8 cellular contexts compared by ENCODE assay signal in genomic region chr11:77411238-77411637, GRCh38.
DNase-seq lines count a peak whose midpoint lies in the region; ATAC-seq and TF ChIP-seq lines count a peak whose summit lies in the region.

No MANE protein-coding gene starts in this region.

- ATAC-seq in GM21786 (IDR thresholded peaks at IDR 0.05; ENCODE audit: unreplicated experiment), result peak; percentile 31

- DNase-seq in GM10266 (ENCODE audit: extremely low spot score) (peak; percentile 24), Karpas-422 (peak; percentile 75), head of caudate nucleus (peak in 41 of 42 donors; percentile 4 to 67 (median 30)), progenitor cell of endocrine pancreas (ENCODE audit: low spot score, unreplicated experiment) (no peak), SK-N-SH (no peak), middle frontal gyrus (ENCODE audit: extremely low spot score, low spot score) (no peak)
- peak; percentile 0 for DNase-seq in activated T-helper 9 cell treated with anti-CD3 and anti-CD28 coated beads, Interleukin-2, amount 50 U/mL, for 16 hours (ENCODE audit: low read depth)

- CTCF ChIA-PET in SK-N-SH (lab: Yijun Ruan, JAX), result interaction anchor here (1.0 to 1.3 kb wide), 2 partner anchors 10 to 137 kb away, joined by 3 read pairs; no protein-coding TSS in a partner anchor

- H3K27me3 ChIP-seq in Karpas-422 (ENCODE audit: low read length) (no peaks in the 10 kb centered on the region), SK-N-SH (ENCODE audit: insufficient read depth) (no peaks in the 10 kb centered on the region)

- no peak for TF ChIP-seq RAD21 in SK-N-SH (IDR thresholded peaks at IDR 0.05; ENCODE audit: low read length)

- POLR2A ChIA-PET in SK-N-SH (lab: Yijun Ruan, JAX), result no interaction called here

- TF ChIP-seq EP300 in SK-N-SH (IDR thresholded peaks at IDR 0.05; ENCODE audit: borderline replicate concordance in 1 of 2, low read depth in 1 of 2, low read length in 1 of 2), result no peak

- H3K9ac ChIP-seq in Karpas-422 (ENCODE audit: low read length) (peak overlapping the region; percentile 71), SK-N-SH (no peak overlapping the region)

- H2AFZ ChIP-seq in Karpas-422 (ENCODE audit: low read length) (peak overlapping the region; percentile 91), SK-N-SH (ENCODE audit: low read depth) (no peak overlapping the region)

- H3K27ac Mint-ChIP-seq in progenitor cell of endocrine pancreas, result peak overlapping the region; percentile 35

- WGBS in SK-N-SH (ENCODE audit: low lambda C conversion rate), result 49% methylated on average over 4 of the region's 5 CpGs

- H3K27ac ChIP-seq in Karpas-422 (ENCODE audit: low read length), result no peak overlapping the region
- H3K27ac ChIP-seq in SK-N-SH (ENCODE audit: low read depth in 2 of 2, low read length in 1 of 2), result no peak overlapping the region

- TF ChIP-seq CTCF in GM10266 (IDR thresholded peaks at IDR 0.05; ENCODE audit: control insufficient read depth, insufficient read depth, low read depth, missing control alignments) (no peak), progenitor cell of endocrine pancreas (IDR thresholded peaks at IDR 0.05; ENCODE audit: unreplicated experiment) (no peak), SK-N-SH (IDR thresholded peaks at IDR 0.05) (no peak)

- no peaks in the 10 kb centered on the region for H3K36me3 Mint-ChIP-seq in progenitor cell of endocrine pancreas (ENCODE audit: insufficient read depth)

- peaks cover 3% of the 10 kb centered on the region for H3K27me3 Mint-ChIP-seq in progenitor cell of endocrine pancreas

- H3K36me3 ChIP-seq in Karpas-422 (ENCODE audit: insufficient read depth, low read length) (no peaks in the 10 kb centered on the region), SK-N-SH (replicated peaks in 1 of 2; ENCODE audit: control insufficient read depth in 1 of 2, insufficient read depth in 2 of 2, low read length in 1 of 2) (no peaks in the 10 kb centered on the region)

- 0 out of 2 replicates have a peak, but pooled peaks cover 6% of the 10 kb centered on the region for H4K20me1 ChIP-seq in Karpas-422 (ENCODE audit: insufficient read depth, low read depth, low read length)
- H4K20me1 ChIP-seq in SK-N-SH (ENCODE audit: insufficient read depth), result no peaks in the 10 kb centered on the region

- H3K9me3 Mint-ChIP-seq in progenitor cell of endocrine pancreas (ENCODE audit: low read depth), result no peaks in the 10 kb centered on the region

- H3K4me3 ChIP-seq in Karpas-422 (ENCODE audit: low read length) (peak overlapping the region; percentile 67), SK-N-SH (ENCODE audit: low read depth in 2 of 2, low read length in 1 of 2) (no peak overlapping the region)

- H3K4me1 ChIP-seq in Karpas-422 (ENCODE audit: low read length), result peaks cover 21% of the 10 kb centered on the region
- peaks cover 10 to 11% of the 10 kb centered on the region in 2 experiments; a peak in 3 of 4 replicates for H3K4me1 ChIP-seq in SK-N-SH (ENCODE audit: control insufficient read depth in 1 of 2, insufficient read depth in 2 of 2, low read depth in 1 of 2, low read length in 1 of 2)

- H3F3A ChIP-seq in SK-N-SH (replicated peaks; ENCODE audit: insufficient read depth), result peaks cover 5% of the 10 kb centered on the region

- no peaks in the 10 kb centered on the region for H3K9me2 ChIP-seq in Karpas-422 (replicated peaks; ENCODE audit: insufficient read depth, low read length)
- no peaks in the 10 kb centered on the region for H3K9me2 ChIP-seq in SK-N-SH

- H3K9me3 ChIP-seq in Karpas-422 (ENCODE audit: low read length) (no peaks in the 10 kb centered on the region), SK-N-SH (no peaks in the 10 kb centered on the region)

- H3K4me2 ChIP-seq in Karpas-422 (ENCODE audit: low read depth, low read length, poor library complexity, severe bottlenecking) (peak overlapping the region; percentile 79), SK-N-SH (no peak overlapping the region)

- no peaks in the 10 kb centered on the region for H3K79me2 ChIP-seq in Karpas-422 (ENCODE audit: low read length)
- no peaks in the 10 kb centered on the region for H3K79me2 ChIP-seq in SK-N-SH (ENCODE audit: insufficient read depth)

- intact Hi-C loops in head of caudate nucleus (cut with DNase I), result no loop called here

- peaks cover 14% of the 10 kb centered on the region for H3K4me1 Mint-ChIP-seq in progenitor cell of endocrine pancreas (ENCODE audit: low read depth)

- no peak overlapping the region for H3K4me3 Mint-ChIP-seq in progenitor cell of endocrine pancreas (ENCODE audit: low read depth)

TF ChIP-seq in SK-N-SH, 30 proteins besides CTCF, POLR2A, EP300 and RAD21:
- no peak for TF ChIP-seq EZH2phosphoT487 (IDR thresholded peaks at IDR 0.05; ENCODE audit: borderline replicate concordance, low read depth)
- TF ChIP-seq USF1 (IDR thresholded peaks at IDR 0.05; ENCODE audit: borderline replicate concordance, low read depth), result no peak
- TF ChIP-seq FOXJ3 (CRISPR knock-in tag; IDR thresholded peaks at IDR 0.05), result no peak
- no peak for TF ChIP-seq NFIC (IDR thresholded peaks at IDR 0.05; ENCODE audit: borderline replicate concordance)
- no peak for TF ChIP-seq TAF1 (IDR thresholded peaks at IDR 0.05; ENCODE audit: borderline replicate concordance, low read depth, low read length)
- TF ChIP-seq NRF1 (IDR thresholded peaks at IDR 0.05; ENCODE audit: low read depth, low read length), result no peak
- no peak for TF ChIP-seq MEF2A (IDR thresholded peaks at IDR 0.05; ENCODE audit: borderline replicate concordance, low read depth)
- no peak for TF ChIP-seq TCF12 (IDR thresholded peaks at IDR 0.05)

Comparison
In these comparisons a context has a peak if more than half of its experiments do, and no peak if none do; other contexts are left out.
1. DNase-seq: peak in GM10266 (single experiment), Karpas-422 (single experiment), activated T-helper 9 cell treated with anti-CD3 and anti-CD28 coated beads, Interleukin-2, amount 50 U/mL, for 16 hours (single experiment) and head of caudate nucleus (41 of 42); none in progenitor cell of endocrine pancreas (single experiment), SK-N-SH (single experiment) and middle frontal gyrus (single experiment).